ENCODE assay signal across 15 cellular contexts in genomic region chr13:79581870-79582315, GRCh38.
DNase-seq lines count a peak whose midpoint lies in the region; ATAC-seq and TF ChIP-seq lines count a peak whose summit lies in the region.
"Had no signal": no experiment of that assay in that cellular context is flagged by ENCODE, and none has a peak within 500 bp of the region (broad histone marks: within the 10 kb centered on the region; RNA-seq: fewer than 3 reads in every experiment).

No MANE protein-coding gene starts in this region.

- no peak for TF ChIP-seq CTCF in MCF 10A (IDR thresholded peaks at IDR 0.05; ENCODE audit: unreplicated experiment)
- TF ChIP-seq CTCF in breast epithelium (IDR thresholded peaks at IDR 0.05), result no peak
- no peak for TF ChIP-seq CTCF in mammary epithelial cell (conservative IDR thresholded peaks at IDR 0.05 in 1 of 2, IDR thresholded peaks at IDR 0.05 in 1 of 2; ENCODE audit: extremely low read depth in 1 of 2, insufficient read depth in 1 of 2, low read depth in 1 of 2, low read length in 2 of 2)
- no peak for TF ChIP-seq CTCF in left ventricle myocardium inferior (IDR thresholded peaks at IDR 0.05; ENCODE audit: borderline replicate concordance)

- no peaks in the 10 kb centered on the region for H3K36me3 Mint-ChIP-seq in MCF 10A (ENCODE audit: insufficient read depth, unreplicated experiment)
- H3K36me3 Mint-ChIP-seq: naive B cell; stimulated activated effector memory CD8-positive, alpha-beta T cell treated with anti-CD3 and anti-CD28 coated beads, Interleukin-12 subunit alpha, Interleukin-12 subunit beta, amount 100 ng/mL, for 72 hours had no signal

- TF ChIP-seq POLR2A in breast epithelium (IDR thresholded peaks at IDR 0.05), result no peak

- CTCF ChIA-PET in MCF 10A (lab: Yijun Ruan, JAX) (interaction anchor here (0.9 to 2.4 kb wide), 4 partner anchors 32 to 158 kb away, joined by 4 to 7 read pairs (median 5); no protein-coding TSS in a partner anchor), mammary epithelial cell (lab: Charles Lee; ENCODE audit: low non-redundant PET) (no interaction called here)

- no peaks in the 10 kb centered on the region for H4K20me1 ChIP-seq in mammary epithelial cell (ENCODE audit: insufficient read depth, low read length)

- DNase-seq in MCF 10A (ENCODE audit: unreplicated experiment) (peak; percentile 84), breast epithelium (ENCODE audit: low spot score in 2 of 2) (no peak), mammary epithelial cell (peak; percentile 51), left ventricle myocardium inferior (peak; percentile 36), superior temporal gyrus (ENCODE audit: extremely low spot score) (peak; percentile 24), NCI-H2196 treated with DMSO at 0.1 percent for 48 hours (lab: John Stamatoyannopoulos, UW; ENCODE audit: unreplicated experiment) (no peak)
- no peak for DNase-seq in stimulated activated naive CD8-positive, alpha-beta T cell treated with anti-CD3 and anti-CD28 coated beads, Interleukin-15, Interleukin-2, amounts not matched to agents 100 U/mL and 50 U/mL, for 24 hours
- DNase-seq: activated effector memory CD4-positive, alpha-beta T cell treated with anti-CD3 and anti-CD28 coated beads, Interleukin-2, amount 50 U/mL, for 16 hours; cortex of kidney; KBM-7; naive B cell; NCI-H2227 treated with DMSO at 0.1 percent for 48 hours had no signal

- ATAC-seq in stimulated activated naive CD8-positive, alpha-beta T cell treated with anti-CD3 and anti-CD28 coated beads, Interleukin-15, Interleukin-2, amounts not matched to agents 100 U/mL and 50 U/mL, for 24 hours, result no peak
- ATAC-seq in GM21723 (IDR thresholded peaks at IDR 0.05; ENCODE audit: unreplicated experiment), result no peak
- ATAC-seq: stimulated activated effector memory CD8-positive, alpha-beta T cell treated with anti-CD3 and anti-CD28 coated beads, Interleukin-12 subunit alpha, Interleukin-12 subunit beta, amount 100 ng/mL, for 72 hours had no signal

- in situ Hi-C loops in mammary epithelial cell (cut with MboI; ENCODE audit: low sequenced_read_pairs in 2 of 2), result no loop called here

- H3K36me3 ChIP-seq in breast epithelium (no peaks in the 10 kb centered on the region), mammary epithelial cell (ENCODE audit: insufficient read depth, low read length) (no peaks in the 10 kb centered on the region), left ventricle myocardium inferior (no peaks in the 10 kb centered on the region)
- H3K36me3 ChIP-seq: SJSA1 had no signal

- no peak overlapping the region for H3K4me3 Mint-ChIP-seq in MCF 10A (ENCODE audit: unreplicated experiment)
- H3K4me3 Mint-ChIP-seq: naive B cell; stimulated activated effector memory CD8-positive, alpha-beta T cell treated with anti-CD3 and anti-CD28 coated beads, Interleukin-12 subunit alpha, Interleukin-12 subunit beta, amount 100 ng/mL, for 72 hours had no signal

- BruUV-seq in MCF 10A (replicated peaks; lab: Mats Ljungman, UMichigan) (no TSS peak), mammary epithelial cell (replicated peaks; lab: Mats Ljungman, UMichigan) (no TSS peak)

- H3K9me3 ChIP-seq in breast epithelium, result peaks cover 0 to 30% of the 10 kb centered on the region in 2 donors
- peaks cover 14% of the 10 kb centered on the region for H3K9me3 ChIP-seq in mammary epithelial cell (replicated peaks; ENCODE audit: insufficient read depth, low read length)
- H3K9me3 ChIP-seq in left ventricle myocardium inferior (replicated peaks), result peaks cover 43% of the 10 kb centered on the region

- dilution Hi-C loops in mammary epithelial cell (cut with HindIII; ENCODE audit: low sequenced_read_pairs), result loop anchor here (25.0 kb wide), 1 partner anchor 405 kb away; no protein-coding TSS in a partner anchor

- POLR2A ChIA-PET in MCF 10A (lab: Yijun Ruan, JAX), result interaction anchor here (1.1 to 1.5 kb wide), 4 partner anchors 22 to 759 kb away, joined by 3 to 4 read pairs (median 4); partner anchors contain the start of gene SPRY2

- intact Hi-C loops in MCF 10A (cut with micrococcal nuclease), result no loop called here
- intact Hi-C loops in breast epithelium (cut with DNase I; ENCODE audit: low total_unique reads), result no loop called here
- intact Hi-C loops in mammary epithelial cell (cut with micrococcal nuclease), result no loop called here
- intact Hi-C loops in left ventricle myocardium inferior (cut with micrococcal nuclease), result no loop called here

- peaks cover 15% of the 10 kb centered on the region for H3K9me3 Mint-ChIP-seq in MCF 10A (ENCODE audit: unreplicated experiment)
- H3K9me3 Mint-ChIP-seq: stimulated activated effector memory CD8-positive, alpha-beta T cell treated with anti-CD3 and anti-CD28 coated beads, Interleukin-12 subunit alpha, Interleukin-12 subunit beta, amount 100 ng/mL, for 72 hours had no signal

- H3K27me3 Mint-ChIP-seq in MCF 10A (ENCODE audit: insufficient read depth, unreplicated experiment), result no peaks in the 10 kb centered on the region
- H3K27me3 Mint-ChIP-seq: naive B cell had no signal

- H3K4me3 ChIP-seq in breast epithelium, result no peak overlapping the region
- no peak overlapping the region for H3K4me3 ChIP-seq in mammary epithelial cell (replicated peaks in 1 of 3; ENCODE audit: insufficient read depth in 1 of 3, low read depth in 2 of 3, low read length in 3 of 3)
- no peak overlapping the region for H3K4me3 ChIP-seq in left ventricle myocardium inferior
- H3K4me3 ChIP-seq: SJSA1 had no signal

- H3K4me2 ChIP-seq in mammary epithelial cell (ENCODE audit: insufficient read depth, low read depth, low read length), result no peak overlapping the region

- H2AFZ ChIP-seq in mammary epithelial cell (ENCODE audit: low read depth, low read length), result no peak overlapping the region

- H3K4me1 ChIP-seq in breast epithelium (no peaks in the 10 kb centered on the region), mammary epithelial cell (ENCODE audit: insufficient read depth, low read length) (no peaks in the 10 kb centered on the region), left ventricle myocardium inferior (no peaks in the 10 kb centered on the region)
- H3K4me1 ChIP-seq: SJSA1 had no signal

- 100% methylated on average over 4 of the region's 4 CpGs for WGBS in mammary epithelial cell (ENCODE audit: low coverage, missing lambda C conversion rate)

- H3K27me3 ChIP-seq in breast epithelium (no peaks in the 10 kb centered on the region), mammary epithelial cell (ENCODE audit: insufficient read depth, low read length) (no peaks in the 10 kb centered on the region), left ventricle myocardium inferior (ENCODE audit: low read depth) (no peaks in the 10 kb centered on the region)
- H3K27me3 ChIP-seq: SJSA1 had no signal

- peak overlapping the region; percentile 6 for H3K27ac Mint-ChIP-seq in MCF 10A (ENCODE audit: low read depth, unreplicated experiment)
- H3K27ac Mint-ChIP-seq: naive B cell; stimulated activated effector memory CD8-positive, alpha-beta T cell treated with anti-CD3 and anti-CD28 coated beads, Interleukin-12 subunit alpha, Interleukin-12 subunit beta, amount 100 ng/mL, for 72 hours had no signal

- H3K4me1 Mint-ChIP-seq in MCF 10A (ENCODE audit: insufficient read depth, unreplicated experiment), result peaks cover 5% of the 10 kb centered on the region
- H3K4me1 Mint-ChIP-seq: naive B cell; stimulated activated effector memory CD8-positive, alpha-beta T cell treated with anti-CD3 and anti-CD28 coated beads, Interleukin-12 subunit alpha, Interleukin-12 subunit beta, amount 100 ng/mL, for 72 hours had no signal

- H3K79me2 ChIP-seq in mammary epithelial cell (ENCODE audit: insufficient read depth, low read length), result no peaks in the 10 kb centered on the region

- H3K9ac ChIP-seq in mammary epithelial cell (ENCODE audit: insufficient read depth, low read length), result no peak overlapping the region

- H3K27ac ChIP-seq in breast epithelium (no peak overlapping the region), mammary epithelial cell (ENCODE audit: insufficient read depth, low read depth, low read length) (no peak overlapping the region), left ventricle myocardium inferior (replicated peaks) (no peak overlapping the region)
- H3K27ac ChIP-seq: SJSA1 had no signal

Comparison
In these comparisons a context has a peak if more than half of its experiments do, and no peak if none do; other contexts are left out.
1. DNase-seq: peak in MCF 10A (single experiment), mammary epithelial cell (single experiment), left ventricle myocardium inferior (single experiment) and superior temporal gyrus (single experiment); none in breast epithelium (0 of 2), stimulated activated naive CD8-positive, alpha-beta T cell treated with anti-CD3 and anti-CD28 coated beads, Interleukin-15, Interleukin-2, amounts not matched to agents 100 U/mL and 50 U/mL, for 24 hours (single experiment) and NCI-H2196 treated with DMSO at 0.1 percent for 48 hours (single experiment).